1 cellular context compared by ENCODE assay signal in genomic region chr2:64708834-64709233, GRCh38.
A peak's percentile ranks its signal among the peaks of the same experiment; 100 is the strongest.
TF ChIP-seq lines count a peak whose summit lies in the region.

No MANE protein-coding gene starts in this region.

TF ChIP-seq in K562, 482 proteins besides CTCF, POLR2A, EP300 and RAD21 (continued from another document):
- TF ChIP-seq PBX2 (CRISPR knock-in tag; IDR thresholded peaks at IDR 0.05; ENCODE audit: low read depth) (no peak), PBX2 (tag; conservative IDR thresholded peaks at IDR 0.05; ENCODE audit: low read depth) (peak; percentile 64), RBM22 (IDR thresholded peaks at IDR 0.05; ENCODE audit: low read depth, low read length, poor library complexity, severe bottlenecking) (no peak), SMC3 (conservative IDR thresholded peaks at IDR 0.05; ENCODE audit: insufficient read depth, low read depth, low read length) (no peak)
